11 cellular contexts compared by ENCODE assay signal in the genomic region with DNA sequence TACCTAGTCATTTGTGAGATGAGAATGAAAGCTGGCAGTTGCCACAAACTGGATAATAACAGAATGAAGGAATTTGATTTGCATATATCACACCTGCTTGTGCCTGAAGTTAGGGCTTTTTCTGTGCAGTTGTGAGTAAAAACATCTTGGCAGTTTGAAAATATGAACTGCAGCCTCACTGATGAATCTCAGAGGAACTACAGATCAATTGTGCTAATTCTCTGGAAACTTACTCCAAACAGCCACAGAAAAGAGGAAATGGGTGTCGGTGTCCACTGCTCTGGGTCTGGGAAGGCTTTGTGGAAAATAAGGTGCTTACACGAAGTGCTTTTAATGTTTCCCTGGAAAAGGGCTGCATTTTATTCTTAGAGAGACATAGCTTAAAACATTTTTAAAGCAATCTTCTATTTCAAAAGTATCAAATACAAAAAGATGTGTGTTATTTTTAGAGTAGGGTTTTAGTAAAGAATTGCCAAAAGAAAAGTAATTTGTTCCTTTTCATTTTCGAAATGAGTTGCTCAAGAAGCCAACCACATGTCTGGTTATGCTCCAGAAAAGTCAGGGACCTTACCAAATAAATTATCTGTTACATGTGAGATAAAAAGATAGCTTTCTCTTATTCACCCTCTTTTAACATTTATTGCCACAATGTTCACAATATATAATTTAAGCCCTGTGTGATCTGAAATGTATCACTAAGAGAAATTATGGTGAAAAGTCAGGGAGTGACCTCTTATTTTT.
A peak's percentile ranks its signal among the peaks of the same experiment; 100 is the strongest.
DNase-seq lines count a peak whose midpoint lies in the region; ATAC-seq and TF ChIP-seq lines count a peak whose summit lies in the region.
"Had no signal": no experiment of that assay in that cellular context is flagged by ENCODE, and none has a peak within 500 bp of the region (broad histone marks: within the 10 kb centered on the region; RNA-seq: fewer than 3 reads in every experiment).

No MANE protein-coding gene starts in this region.

- DNase-seq in GM03348 (ENCODE audit: low spot score), result peak; percentile 33
- peak; percentile 84 for DNase-seq in fibroblast of peridontal ligament (ENCODE audit: extremely low read depth)
- DNase-seq in cerebellar cortex (ENCODE audit: low spot score), result no peak
- no peak for DNase-seq in hepatocyte (ENCODE audit: low spot score)
- DNase-seq in SJCRH30, result no peak
- DNase-seq in activated CD4-positive, alpha-beta T cell treated with anti-CD3 and anti-CD28 coated beads for 48 hours, result no peak
- DNase-seq: activated CD4-positive, alpha-beta T cell treated with anti-CD3 and anti-CD28 coated beads for 36 hours had no signal

- H2AFZ ChIP-seq in KMS-11 (ENCODE audit: low read depth) (peak overlapping the region; percentile 2; the same call in 1 of the 2 replicates), hepatocyte (no peak overlapping the region)

- no peaks in the 10 kb centered on the region for H4K20me1 ChIP-seq in KMS-11 (ENCODE audit: insufficient read depth)
- H4K20me1 ChIP-seq in hepatocyte (ENCODE audit: insufficient read depth, poor library complexity, severe bottlenecking), result no peaks in the 10 kb centered on the region

- ATAC-seq in GM21447 (IDR thresholded peaks at IDR 0.05; ENCODE audit: unreplicated experiment), result peak; percentile 64
- ATAC-seq: activated CD4-positive, alpha-beta T cell treated with anti-CD3 and anti-CD28 coated beads for 36 hours had no signal

- H3K79me2 ChIP-seq in KMS-11 (ENCODE audit: insufficient read depth, low read depth) (no peaks in the 10 kb centered on the region), hepatocyte (no peaks in the 10 kb centered on the region)

- peak overlapping the region; percentile 63 for H3K4me3 ChIP-seq in KMS-11 (IDR thresholded peaks at IDR 0.05; ENCODE audit: insufficient read depth, low read depth, low read length)
- no peak overlapping the region for H3K4me3 ChIP-seq in hepatocyte
- H3K4me3 ChIP-seq in SJCRH30, result no peak overlapping the region

- H3K9me3 ChIP-seq in hepatocyte (ENCODE audit: low read depth) (no peaks in the 10 kb centered on the region), SJCRH30 (replicated peaks) (no peaks in the 10 kb centered on the region)
- H3K9me3 ChIP-seq: neutrophil had no signal

- H3K9me2 ChIP-seq in hepatocyte (replicated peaks; ENCODE audit: insufficient read depth), result no peaks in the 10 kb centered on the region

- H3K36me3 ChIP-seq in KMS-11 (ENCODE audit: insufficient read depth) (no peaks in the 10 kb centered on the region), hepatocyte (replicated peaks; ENCODE audit: insufficient read depth, low read depth) (no peaks in the 10 kb centered on the region), SJCRH30 (peaks cover 5% of the 10 kb centered on the region; the same call in 1 of the 2 replicates)
- H3K36me3 ChIP-seq: neutrophil had no signal

- 70% methylated on average over 3 of the region's 3 CpGs for WGBS in hepatocyte (ENCODE audit: low lambda C conversion rate, missing lambda C conversion rate)

- TF ChIP-seq CTCF in KMS-11 (conservative IDR thresholded peaks at IDR 0.05; ENCODE audit: low read depth, low read length), result no peak
- no peak for TF ChIP-seq CTCF in hepatocyte (IDR thresholded peaks at IDR 0.05; ENCODE audit: poor library complexity)

- peak overlapping the region; percentile 21; the same call in 1 of the 2 replicates for H3K9ac ChIP-seq in KMS-11

- H3K4me1 ChIP-seq in KMS-11 (ENCODE audit: low read depth, poor library complexity, severe bottlenecking) (peaks cover 76% of the 10 kb centered on the region), hepatocyte (ENCODE audit: insufficient read depth) (peaks cover 30% of the 10 kb centered on the region), SJCRH30 (peaks cover 46% of the 10 kb centered on the region)

- peak overlapping the region; percentile 67 for H3K27ac ChIP-seq in KMS-11
- no peak overlapping the region for H3K27ac ChIP-seq in hepatocyte
- H3K27ac ChIP-seq in SJCRH30, result no peak overlapping the region
- H3K27ac ChIP-seq: C4-2B, neutrophil had no signal

- no peaks in the 10 kb centered on the region for H3K27me3 ChIP-seq in KMS-11 (ENCODE audit: insufficient read depth, low read depth)
- H3K27me3 ChIP-seq in hepatocyte, result no peaks in the 10 kb centered on the region
- no peaks in the 10 kb centered on the region for H3K27me3 ChIP-seq in SJCRH30
- H3K27me3 ChIP-seq: neutrophil had no signal

- H3K4me2 ChIP-seq in KMS-11, result peak overlapping the region; percentile 49
- H3K4me2 ChIP-seq in hepatocyte, result no peak overlapping the region

Comparison
In these comparisons a context has a peak if more than half of its experiments do, and no peak if none do; other contexts are left out.
1. DNase-seq: peak in GM03348 (single experiment) and fibroblast of peridontal ligament (single experiment); none in cerebellar cortex (single experiment), hepatocyte (single experiment), SJCRH30 (0 of 2) and activated CD4-positive, alpha-beta T cell treated with anti-CD3 and anti-CD28 coated beads for 48 hours (single experiment).